Comparison of ENCODE assay signal across 1 cellular context in genomic region chr9:120878188-120879130, GRCh38.
A peak's percentile ranks its signal among the peaks of the same experiment; 100 is the strongest.
TF ChIP-seq lines count a peak whose summit lies in the region.

No MANE protein-coding gene starts in this region.

TF ChIP-seq in H1, 55 proteins besides CTCF, POLR2A, EP300 and RAD21:
- TF ChIP-seq MAFK (IDR thresholded peaks at IDR 0.05; ENCODE audit: low read depth, low read length), result no peak
- peak; percentile 13 for TF ChIP-seq EZH2 (IDR thresholded peaks at IDR 0.05; ENCODE audit: low read depth, low read length, severe bottlenecking)
